ENCODE assay signal across 15 cellular contexts in the genomic region with DNA sequence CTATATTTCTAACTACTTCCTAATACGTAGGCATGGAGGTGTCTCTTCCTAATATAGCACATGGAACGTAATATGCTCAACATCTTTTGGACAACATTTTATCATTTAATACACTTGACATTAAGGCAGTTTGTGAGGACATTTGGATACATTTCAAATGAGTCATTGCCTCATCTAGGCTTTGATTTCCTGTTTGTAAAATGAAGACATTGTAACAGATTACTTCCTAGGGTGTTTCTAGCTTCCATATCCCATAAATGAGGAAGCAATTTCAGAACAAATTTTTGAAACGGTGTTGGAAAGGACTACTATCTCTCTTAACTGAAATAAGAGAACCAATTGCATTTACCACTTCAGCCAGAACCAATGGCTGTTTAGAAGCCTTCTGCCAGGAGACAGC. TPM values are rescaled to one million over a fixed set of nuclear protein-coding genes. Genes with fewer than 3 reads are reported as not detected.
DNase-seq lines count a peak whose midpoint lies in the region; ATAC-seq and TF ChIP-seq lines count a peak whose summit lies in the region.
"Had no signal": no experiment of that assay in that cellular context is flagged by ENCODE, and none has a peak within 500 bp of the region (broad histone marks: within the 10 kb centered on the region; RNA-seq: fewer than 3 reads in every experiment).

No MANE protein-coding gene starts in this region.

- H2AFZ ChIP-seq in ACC112 (ENCODE audit: low read length, unreplicated experiment) = peak overlapping the region; percentile 99
- peak overlapping the region; percentile 67 for H2AFZ ChIP-seq in HCT116 (ENCODE audit: low read depth, low read length, poor library complexity, severe bottlenecking)
- H2AFZ ChIP-seq: hepatocyte had no signal

- H3K79me2 ChIP-seq in ACC112 (ENCODE audit: control insufficient read depth, insufficient read depth, low read length, unreplicated experiment) (no peaks in the 10 kb centered on the region), HCT116 (ENCODE audit: insufficient read depth, low read length) (no peaks in the 10 kb centered on the region)
- H3K79me2 ChIP-seq: hepatocyte had no signal

- BruUV-seq in HCT116 (replicated peaks; lab: Mats Ljungman, UMichigan) = no TSS peak

- TF ChIP-seq RAD21 in HCT116 (IDR thresholded peaks at IDR 0.05; ENCODE audit: low read depth) = no peak

- ATAC-seq in HCT116 (no peak), HG02798 (IDR thresholded peaks at IDR 0.05; ENCODE audit: poor library complexity, unreplicated experiment) (no peak)

- intact Hi-C loops in HCT116 (cut with micrococcal nuclease) = no loop called here

- peaks cover 29% of the 10 kb centered on the region for H3K4me1 ChIP-seq in ACC112 (ENCODE audit: control insufficient read depth, insufficient read depth, low read length, unreplicated experiment)
- H3K4me1 ChIP-seq in HCT116 (ENCODE audit: control insufficient read depth in 1 of 2, insufficient read depth in 2 of 2, low read length in 2 of 2) = peaks cover 0 to 8% of the 10 kb centered on the region in 2 experiments; a peak in 3 of 4 replicates
- H3K4me1 ChIP-seq in adipocyte (ENCODE audit: control insufficient read depth, insufficient read depth, low read length) = peaks cover 27% of the 10 kb centered on the region
- H3K4me1 ChIP-seq: BE2C, testis had no signal

- RAD21 ChIA-PET in HCT116 (lab: Charles Lee; ENCODE audit: low non-redundant PET in 1 of 2, low total read pairs in 2 of 2, uncharacterized antibody in 2 of 2, unreplicated experiment in 2 of 2) = no interaction called here

- no peaks in the 10 kb centered on the region for H4K20me1 ChIP-seq in HCT116 (ENCODE audit: insufficient read depth)

- TF ChIP-seq CTCF in HCT116 (IDR thresholded peaks at IDR 0.05 in 2 of 3, conservative IDR thresholded peaks at IDR 0.05 in 1 of 3; ENCODE audit: borderline replicate concordance in 1 of 3, insufficient read depth in 1 of 3, low read depth in 2 of 3, low read length in 2 of 3) = no peak
- no peak for TF ChIP-seq CTCF in fibroblast of the aortic adventitia (IDR thresholded peaks at IDR 0.05; ENCODE audit: insufficient read depth, low read length)

- no peaks in the 10 kb centered on the region for H3K9me3 ChIP-seq in HCT116 (ENCODE audit: control insufficient read depth in 1 of 2, insufficient read depth in 1 of 2, low read depth in 1 of 2, low read length in 2 of 2)
- H3K9me3 ChIP-seq in adipocyte (ENCODE audit: control insufficient read depth, low read length) = no peaks in the 10 kb centered on the region
- H3K9me3 ChIP-seq: BE2C, testis had no signal

- no peaks in the 10 kb centered on the region for H3K9me2 ChIP-seq in HCT116 (ENCODE audit: insufficient read depth)

- POLR2A ChIA-PET in HCT116 (lab: Charles Lee) = no interaction called here

- H3K36me3 ChIP-seq in ACC112 (ENCODE audit: insufficient read depth, low read length) = no peaks in the 10 kb centered on the region
- H3K36me3 ChIP-seq in HCT116 (ENCODE audit: control insufficient read depth in 1 of 2, insufficient read depth in 2 of 2, low read length in 2 of 2) = no peaks in the 10 kb centered on the region
- H3K36me3 ChIP-seq in adipocyte (ENCODE audit: control insufficient read depth, insufficient read depth, low read length, severe bottlenecking) = no peaks in the 10 kb centered on the region
- H3K36me3 ChIP-seq: BE2C had no signal

- no peak overlapping the region for H3K9ac ChIP-seq in HCT116 (ENCODE audit: low read length)
- no peak overlapping the region for H3K9ac ChIP-seq in adipocyte (ENCODE audit: low read length)

- H3K27ac ChIP-seq in ACC112 (ENCODE audit: low read depth, low read length) (peak overlapping the region; percentile 26; the same call in 1 of the 2 replicates), HCT116 (ENCODE audit: low read depth, low read length) (no peak overlapping the region)
- H3K27ac ChIP-seq: hepatocyte, testis had no signal

- no peak for DNase-seq in HCT116 (ENCODE audit: low read depth, low spot score)
- peak; percentile 53 for DNase-seq in adipocyte (ENCODE audit: low read depth)
- DNase-seq in fibroblast of the aortic adventitia (ENCODE audit: low read depth) = peak; percentile 25
- DNase-seq in GDM1 (lab: John Stamatoyannopoulos, UW) = no peak
- DNase-seq in KBM-7 = no peak
- no peak for DNase-seq in NCI-H524 (lab: John Stamatoyannopoulos, UW)
- DNase-seq: activated effector memory CD4-positive, alpha-beta T cell treated with anti-CD3 and anti-CD28 coated beads, Interleukin-2, amount 50 U/mL, for 16 hours; BE2C; naive B cell; SIG-M5; testis had no signal

- CTCF ChIA-PET in HCT116 (lab: Charles Lee) = no interaction called here

- 0 out of 2 replicates have a peak overlapping the region, but pooled peaks have one; percentile 4 for H3K4me2 ChIP-seq in HCT116 (ENCODE audit: low read length)
- H3K4me2 ChIP-seq: hepatocyte had no signal

- H3K27me3 ChIP-seq in ACC112 (ENCODE audit: insufficient read depth, low read length) = no peaks in the 10 kb centered on the region
- H3K27me3 ChIP-seq in HCT116 (ENCODE audit: insufficient read depth, low read length) = no peaks in the 10 kb centered on the region
- H3K27me3 ChIP-seq in adipocyte (replicated peaks; ENCODE audit: control insufficient read depth, insufficient read depth, low read length) = no peaks in the 10 kb centered on the region
- H3K27me3 ChIP-seq: hepatocyte, testis had no signal

- no peak for TF ChIP-seq POLR2A in HCT116 (IDR thresholded peaks at IDR 0.05; ENCODE audit: borderline replicate concordance, extremely low read depth, insufficient read depth, insufficient read length)

- H3K4me3 ChIP-seq in ACC112 (ENCODE audit: low read depth, low read length) (no peak overlapping the region), HCT116 (replicated peaks in 1 of 2; ENCODE audit: low read depth in 1 of 2, low read length in 2 of 2) (no peak overlapping the region), adipocyte (ENCODE audit: low read length) (no peak overlapping the region), fibroblast of the aortic adventitia (ENCODE audit: low read depth, low read length) (no peak overlapping the region)
- H3K4me3 ChIP-seq: hepatocyte, testis had no signal

- in situ Hi-C loops in KBM-7 (cut with MboI; ENCODE audit: low pct_unique_long_range_greater_than_20kb, low sequenced_read_pairs) = no loop called here

TF ChIP-seq in HCT116, 20 proteins besides CTCF, POLR2A, EP300 and RAD21 (continues in another document):
- TF ChIP-seq EGR1 (IDR thresholded peaks at IDR 0.05; ENCODE audit: low read depth) (no peak), YY1 (IDR thresholded peaks at IDR 0.05; ENCODE audit: extremely low read depth, insufficient replicate concordance, low read depth, low read length) (no peak), SIN3A (IDR thresholded peaks at IDR 0.05; ENCODE audit: low read depth) (no peak), ZNF274 (IDR thresholded peaks at IDR 0.05; ENCODE audit: low read depth, low read length) (no peak), CBX3 (IDR thresholded peaks at IDR 0.05; ENCODE audit: low read depth) (no peak), CEBPB (IDR thresholded peaks at IDR 0.05; ENCODE audit: low read depth) (no peak), FOSL1 (IDR thresholded peaks at IDR 0.05; ENCODE audit: low read depth) (no peak)
- TF ChIP-seq, protein P1, sequence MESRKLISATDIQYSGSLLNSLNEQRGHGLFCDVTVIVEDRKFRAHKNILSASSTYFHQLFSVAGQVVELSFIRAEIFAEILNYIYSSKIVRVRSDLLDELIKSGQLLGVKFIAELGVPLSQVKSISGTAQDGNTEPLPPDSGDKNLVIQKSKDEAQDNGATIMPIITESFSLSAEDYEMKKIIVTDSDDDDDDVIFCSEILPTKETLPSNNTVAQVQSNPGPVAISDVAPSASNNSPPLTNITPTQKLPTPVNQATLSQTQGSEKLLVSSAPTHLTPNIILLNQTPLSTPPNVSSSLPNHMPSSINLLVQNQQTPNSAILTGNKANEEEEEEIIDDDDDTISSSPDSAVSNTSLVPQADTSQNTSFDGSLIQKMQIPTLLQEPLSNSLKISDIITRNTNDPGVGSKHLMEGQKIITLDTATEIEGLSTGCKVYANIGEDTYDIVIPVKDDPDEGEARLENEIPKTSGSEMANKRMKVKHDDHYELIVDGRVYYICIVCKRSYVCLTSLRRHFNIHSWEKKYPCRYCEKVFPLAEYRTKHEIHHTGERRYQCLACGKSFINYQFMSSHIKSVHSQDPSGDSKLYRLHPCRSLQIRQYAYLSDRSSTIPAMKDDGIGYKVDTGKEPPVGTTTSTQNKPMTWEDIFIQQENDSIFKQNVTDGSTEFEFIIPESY (IDR thresholded peaks at IDR 0.05; ENCODE audit: extremely low read depth, insufficient replicate concordance, low read length) = no peak
- TF ChIP-seq, protein P2, sequence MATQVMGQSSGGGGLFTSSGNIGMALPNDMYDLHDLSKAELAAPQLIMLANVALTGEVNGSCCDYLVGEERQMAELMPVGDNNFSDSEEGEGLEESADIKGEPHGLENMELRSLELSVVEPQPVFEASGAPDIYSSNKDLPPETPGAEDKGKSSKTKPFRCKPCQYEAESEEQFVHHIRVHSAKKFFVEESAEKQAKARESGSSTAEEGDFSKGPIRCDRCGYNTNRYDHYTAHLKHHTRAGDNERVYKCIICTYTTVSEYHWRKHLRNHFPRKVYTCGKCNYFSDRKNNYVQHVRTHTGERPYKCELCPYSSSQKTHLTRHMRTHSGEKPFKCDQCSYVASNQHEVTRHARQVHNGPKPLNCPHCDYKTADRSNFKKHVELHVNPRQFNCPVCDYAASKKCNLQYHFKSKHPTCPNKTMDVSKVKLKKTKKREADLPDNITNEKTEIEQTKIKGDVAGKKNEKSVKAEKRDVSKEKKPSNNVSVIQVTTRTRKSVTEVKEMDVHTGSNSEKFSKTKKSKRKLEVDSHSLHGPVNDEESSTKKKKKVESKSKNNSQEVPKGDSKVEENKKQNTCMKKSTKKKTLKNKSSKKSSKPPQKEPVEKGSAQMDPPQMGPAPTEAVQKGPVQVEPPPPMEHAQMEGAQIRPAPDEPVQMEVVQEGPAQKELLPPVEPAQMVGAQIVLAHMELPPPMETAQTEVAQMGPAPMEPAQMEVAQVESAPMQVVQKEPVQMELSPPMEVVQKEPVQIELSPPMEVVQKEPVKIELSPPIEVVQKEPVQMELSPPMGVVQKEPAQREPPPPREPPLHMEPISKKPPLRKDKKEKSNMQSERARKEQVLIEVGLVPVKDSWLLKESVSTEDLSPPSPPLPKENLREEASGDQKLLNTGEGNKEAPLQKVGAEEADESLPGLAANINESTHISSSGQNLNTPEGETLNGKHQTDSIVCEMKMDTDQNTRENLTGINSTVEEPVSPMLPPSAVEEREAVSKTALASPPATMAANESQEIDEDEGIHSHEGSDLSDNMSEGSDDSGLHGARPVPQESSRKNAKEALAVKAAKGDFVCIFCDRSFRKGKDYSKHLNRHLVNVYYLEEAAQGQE (IDR thresholded peaks at IDR 0.05; ENCODE audit: low read depth) = no peak
- TF ChIP-seq, protein P3, sequence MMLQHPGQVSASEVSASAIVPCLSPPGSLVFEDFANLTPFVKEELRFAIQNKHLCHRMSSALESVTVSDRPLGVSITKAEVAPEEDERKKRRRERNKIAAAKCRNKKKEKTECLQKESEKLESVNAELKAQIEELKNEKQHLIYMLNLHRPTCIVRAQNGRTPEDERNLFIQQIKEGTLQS (IDR thresholded peaks at IDR 0.05) = no peak

RNA-seq across cellular contexts. Expression of a gene that starts 38.7 kb away (rescaled TPM):
- total RNA-seq in HCT116 (2021; ENCODE audit: unreplicated experiment) (not detected), fibroblast of the aortic adventitia (ENCODE audit: low replicate concordance) (0.16 and 0.36 TPM in 2 replicates)
- not detected in 2 replicates for polyA plus RNA-seq in HCT116 (2012)
- total RNA-seq: pulmonary artery endothelial cell had no signal

Comparison
In these comparisons a context has a peak if more than half of its experiments do, and no peak if none do; other contexts are left out.
1. DNase-seq: peak in adipocyte (single experiment) and fibroblast of the aortic adventitia (single experiment); none in HCT116 (single experiment), GDM1 (single experiment), KBM-7 (single experiment) and NCI-H524 (0 of 2).